7 cellular contexts compared by ENCODE assay signal in the genomic region with DNA sequence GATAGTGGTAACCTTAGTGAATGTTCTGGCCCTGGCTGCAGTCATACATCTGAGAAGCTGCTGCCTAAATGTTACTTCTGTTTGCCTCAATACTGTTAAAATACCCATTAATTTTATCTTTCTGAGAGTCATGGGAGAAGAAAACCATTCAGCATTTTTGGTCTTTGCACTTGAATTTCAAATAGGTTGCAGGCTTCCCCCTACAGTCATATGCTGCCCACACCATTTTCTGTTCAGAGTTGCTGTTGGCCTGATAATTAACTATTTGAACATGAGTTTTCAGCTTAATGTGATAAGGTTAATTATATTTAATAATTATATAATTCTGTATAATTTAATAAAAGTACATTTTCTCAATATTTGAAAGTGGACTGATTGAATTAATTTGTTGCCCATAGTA.
"Had no signal": no experiment of that assay in that cellular context is flagged by ENCODE, and none has a peak within 500 bp of the region (broad histone marks: within the 10 kb centered on the region; RNA-seq: fewer than 3 reads in every experiment).

No MANE protein-coding gene starts in this region.

- DNase-seq: IMR-90, KBM-7, KG1 had no signal

- ATAC-seq: HepG2, K562 had no signal

- H3K4me2 ChIP-seq: KMS-11 had no signal

- H3K4me3 ChIP-seq: K562 had no signal

- H3K27ac ChIP-seq: HL-60, KMS-11 had no signal

- H3K9ac ChIP-seq: KMS-11 had no signal
